In the genomic region with DNA sequence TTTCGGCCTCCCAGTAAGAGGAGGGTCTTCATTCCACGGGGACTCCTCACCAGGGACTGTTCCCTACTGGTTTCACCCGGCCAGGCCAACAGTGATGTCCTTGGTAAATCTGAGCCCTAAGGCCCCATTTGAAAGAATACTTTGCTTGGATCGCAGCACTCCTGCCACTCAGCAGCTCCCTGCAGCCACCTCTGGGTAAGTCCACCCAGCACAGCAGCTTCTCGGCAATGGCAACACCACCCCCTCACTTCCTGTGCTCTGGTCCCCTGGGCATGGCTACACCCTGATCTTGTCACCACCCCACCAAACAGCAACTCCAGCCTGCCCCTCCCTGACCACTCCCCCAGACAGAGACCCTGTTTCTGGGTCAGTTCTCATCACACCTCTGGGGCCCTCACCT, we compare ENCODE assay signal across 1 cellular context.
TF ChIP-seq lines count a peak whose summit lies in the region.

No MANE protein-coding gene starts in this region.

TF ChIP-seq in A549, 52 proteins besides CTCF, POLR2A, EP300 and RAD21 (continued from another document):
- TF ChIP-seq HOXB13 (CRISPR knock-in tag; IDR thresholded peaks at IDR 0.05; ENCODE audit: low read depth) = no peak
- TF ChIP-seq, protein P1, sequence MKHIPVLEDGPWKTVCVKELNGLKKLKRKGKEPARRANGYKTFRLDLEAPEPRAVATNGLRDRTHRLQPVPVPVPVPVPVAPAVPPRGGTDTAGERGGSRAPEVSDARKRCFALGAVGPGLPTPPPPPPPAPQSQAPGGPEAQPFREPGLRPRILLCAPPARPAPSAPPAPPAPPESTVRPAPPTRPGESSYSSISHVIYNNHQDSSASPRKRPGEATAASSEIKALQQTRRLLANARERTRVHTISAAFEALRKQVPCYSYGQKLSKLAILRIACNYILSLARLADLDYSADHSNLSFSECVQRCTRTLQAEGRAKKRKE (CRISPR knock-in tag; IDR thresholded peaks at IDR 0.05; ENCODE audit: low read depth) = no peak
- no peak for TF ChIP-seq CHD4 (IDR thresholded peaks at IDR 0.05; ENCODE audit: borderline replicate concordance)
- no peak for TF ChIP-seq ZSCAN20 (CRISPR knock-in tag; IDR thresholded peaks at IDR 0.05)
- TF ChIP-seq, protein P2, sequence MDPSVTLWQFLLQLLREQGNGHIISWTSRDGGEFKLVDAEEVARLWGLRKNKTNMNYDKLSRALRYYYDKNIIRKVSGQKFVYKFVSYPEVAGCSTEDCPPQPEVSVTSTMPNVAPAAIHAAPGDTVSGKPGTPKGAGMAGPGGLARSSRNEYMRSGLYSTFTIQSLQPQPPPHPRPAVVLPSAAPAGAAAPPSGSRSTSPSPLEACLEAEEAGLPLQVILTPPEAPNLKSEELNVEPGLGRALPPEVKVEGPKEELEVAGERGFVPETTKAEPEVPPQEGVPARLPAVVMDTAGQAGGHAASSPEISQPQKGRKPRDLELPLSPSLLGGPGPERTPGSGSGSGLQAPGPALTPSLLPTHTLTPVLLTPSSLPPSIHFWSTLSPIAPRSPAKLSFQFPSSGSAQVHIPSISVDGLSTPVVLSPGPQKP (IDR thresholded peaks at IDR 0.05; ENCODE audit: low read depth, low read length) = no peak
